ENCODE assay signal across 16 cellular contexts in genomic region chr1:199460933-199461332, GRCh38.
DNase-seq lines count a peak whose midpoint lies in the region; ATAC-seq and TF ChIP-seq lines count a peak whose summit lies in the region.
"Had no signal": no experiment of that assay in that cellular context is flagged by ENCODE, and none has a peak within 500 bp of the region (broad histone marks: within the 10 kb centered on the region; RNA-seq: fewer than 3 reads in every experiment).

No MANE protein-coding gene starts in this region.

- no peaks in the 10 kb centered on the region for H3K9me3 Mint-ChIP-seq in effector memory CD8-positive, alpha-beta T cell
- H3K9me3 Mint-ChIP-seq: activated CD4-positive, alpha-beta T cell treated with anti-CD3 and anti-CD28 coated beads, Interleukin-2, amount 10 ng/mL, durations not matched to agents 7 days and 5 days; H9 had no signal

- H3K4me1 ChIP-seq in A673 (ENCODE audit: insufficient read depth, low read length, poor library complexity, severe bottlenecking) (peaks cover 3% of the 10 kb centered on the region), PC-9 (replicated peaks; ENCODE audit: insufficient read depth) (no peaks in the 10 kb centered on the region)
- H3K4me1 ChIP-seq: ascending aorta, vagina had no signal

- peaks cover 8% of the 10 kb centered on the region for H3K36me3 ChIP-seq in A673 (ENCODE audit: insufficient read depth, low read length, poor library complexity, severe bottlenecking)
- no peaks in the 10 kb centered on the region for H3K36me3 ChIP-seq in PC-9 (ENCODE audit: low read depth)
- H3K36me3 ChIP-seq: ascending aorta, vagina had no signal

- CTCF ChIA-PET in A673 (lab: Charles Lee) (no interaction called here), PC-9 (lab: Charles Lee) (no interaction called here)

- H3K4me2 ChIP-seq in PC-9 = no peak overlapping the region

- BruUV-seq in A673 (replicated peaks; lab: Mats Ljungman, UMichigan) (no TSS peak), PC-9 (replicated peaks; lab: Mats Ljungman, UMichigan) (no TSS peak)

- H3K4me3 Mint-ChIP-seq in effector memory CD8-positive, alpha-beta T cell = no peak overlapping the region
- H3K4me3 Mint-ChIP-seq: activated CD4-positive, alpha-beta T cell treated with anti-CD3 and anti-CD28 coated beads, Interleukin-2, amount 10 ng/mL, durations not matched to agents 7 days and 5 days; H9; T-cell had no signal

- no peaks in the 10 kb centered on the region for H3F3A ChIP-seq in PC-9 (ENCODE audit: insufficient read depth, low read depth)

- H3K4me3 ChIP-seq in A673 (ENCODE audit: low read depth, low read length, poor library complexity, severe bottlenecking) = no peak overlapping the region
- no peak overlapping the region for H3K4me3 ChIP-seq in PC-9
- H3K4me3 ChIP-seq in fibroblast of pulmonary artery (replicated peaks; ENCODE audit: low read depth, low read length) = no peak overlapping the region
- H3K4me3 ChIP-seq: ascending aorta, vagina had no signal

- H3K4me1 Mint-ChIP-seq in effector memory CD8-positive, alpha-beta T cell (ENCODE audit: low read depth in 2 of 2) = no peaks in the 10 kb centered on the region
- H3K4me1 Mint-ChIP-seq: activated CD4-positive, alpha-beta T cell treated with anti-CD3 and anti-CD28 coated beads, Interleukin-2, amount 10 ng/mL, durations not matched to agents 7 days and 5 days; H9; T-cell had no signal

- H4K20me1 ChIP-seq in PC-9 (ENCODE audit: insufficient read depth) = no peaks in the 10 kb centered on the region

- 0 out of 2 replicates have a peak overlapping the region, but pooled peaks have one; percentile 12 for H2AFZ ChIP-seq in PC-9

- H3K36me3 Mint-ChIP-seq in effector memory CD8-positive, alpha-beta T cell (ENCODE audit: insufficient read depth) = no peaks in the 10 kb centered on the region
- H3K36me3 Mint-ChIP-seq: T-cell had no signal

- no peak for ATAC-seq in effector memory CD8-positive, alpha-beta T cell (replicated peaks)
- ATAC-seq: T-cell had no signal

- H3K9me3 ChIP-seq in A673 (ENCODE audit: low read depth, low read length, poor library complexity, severe bottlenecking) (peaks cover 18% of the 10 kb centered on the region), PC-9 (ENCODE audit: insufficient read depth, low read depth) (no peaks in the 10 kb centered on the region)
- H3K9me3 ChIP-seq: ascending aorta, vagina had no signal

- no peaks in the 10 kb centered on the region; the same call in 1 of the 2 replicates for H3K9me2 ChIP-seq in PC-9 (ENCODE audit: insufficient read depth)

- TF ChIP-seq CTCF in A673 (conservative IDR thresholded peaks at IDR 0.05; ENCODE audit: low read depth, low read length) (no peak), PC-9 (conservative IDR thresholded peaks at IDR 0.05) (no peak), fibroblast of pulmonary artery (IDR thresholded peaks at IDR 0.05; ENCODE audit: low read length, missing control alignments) (peak; percentile 16)

- POLR2A ChIA-PET in A673 (lab: Charles Lee; ENCODE audit: low non-redundant PET) (no interaction called here), PC-9 (lab: Charles Lee; ENCODE audit: unreplicated experiment) (interaction anchor here (0.5 kb wide), 1 partner anchor 600 kb away, joined by 3 read pairs; no protein-coding TSS in a partner anchor)

- H3K27ac ChIP-seq in A673 (ENCODE audit: low read depth, low read length, poor library complexity, severe bottlenecking) (peak overlapping the region; percentile 24), PC-9 (no peak overlapping the region)
- H3K27ac ChIP-seq: ascending aorta, vagina had no signal

- no peaks in the 10 kb centered on the region for H3K79me2 ChIP-seq in PC-9 (ENCODE audit: low read depth)

- H3K27me3 ChIP-seq in A673 (replicated peaks; ENCODE audit: insufficient read depth, low read depth, low read length, poor library complexity) (no peaks in the 10 kb centered on the region), PC-9 (ENCODE audit: insufficient read depth, low read depth) (no peaks in the 10 kb centered on the region)
- H3K27me3 ChIP-seq: ascending aorta, vagina had no signal

- intact Hi-C loops in A673 (cut with micrococcal nuclease; ENCODE audit: unreplicated experiment) = loop anchor here (5.0 to 10.0 kb wide), 4 partner anchors 91 to 689 kb away; no protein-coding TSS in a partner anchor
- intact Hi-C loops in PC-9 (cut with micrococcal nuclease; ENCODE audit: unreplicated experiment) = no loop called here

- no peak overlapping the region for H3K27ac Mint-ChIP-seq in effector memory CD8-positive, alpha-beta T cell
- H3K27ac Mint-ChIP-seq: activated CD4-positive, alpha-beta T cell treated with anti-CD3 and anti-CD28 coated beads, Interleukin-2, amount 10 ng/mL, durations not matched to agents 7 days and 5 days; H9; T-cell had no signal

- DNase-seq in A673 (ENCODE audit: low spot score) (peak; percentile 41), HCEC 1CT (peak; percentile 30), PC-9 (no peak), fibroblast of pulmonary artery (ENCODE audit: low read depth) (peak; percentile 24), retina (no peak), inferior parietal cortex (ENCODE audit: extremely low spot score) (no peak), 8988T (no peak)
- DNase-seq in effector memory CD8-positive, alpha-beta T cell = no peak
- DNase-seq: activated CD4-positive, alpha-beta T cell treated with anti-CD3 and anti-CD28 coated beads, Interleukin-2, amount 10 ng/mL, durations not matched to agents 7 days and 5 days; effector CD8-positive, alpha-beta T cell; H9; NCI-H187 treated with DMSO at 0.1 percent for 48 hours; stimulated activated CD4-positive, alpha-beta T cell treated with anti-CD3 and anti-CD28 coated beads, Interleukin-2, amount 100 ng/mL, for 24 hours; T-cell had no signal

- H3K27me3 Mint-ChIP-seq in effector memory CD8-positive, alpha-beta T cell = peaks cover 0 to 9% of the 10 kb centered on the region in 2 donors
- H3K27me3 Mint-ChIP-seq: activated CD4-positive, alpha-beta T cell treated with anti-CD3 and anti-CD28 coated beads, Interleukin-2, amount 10 ng/mL, durations not matched to agents 7 days and 5 days had no signal

Comparison
In these comparisons a context has a peak if more than half of its experiments do, and no peak if none do; other contexts are left out.
1. DNase-seq: peak in A673 (single experiment), HCEC 1CT (single experiment) and fibroblast of pulmonary artery (single experiment); none in PC-9 (0 of 2), retina (single experiment), effector memory CD8-positive, alpha-beta T cell (0 of 3), inferior parietal cortex (single experiment) and 8988T (single experiment).